Comparison of ENCODE assay signal across 8 cellular contexts in genomic region chr7:17185690-17186070, GRCh38.
DNase-seq lines count a peak whose midpoint lies in the region; ATAC-seq and TF ChIP-seq lines count a peak whose summit lies in the region.

No MANE protein-coding gene starts in this region.

- H3K36me3 Mint-ChIP-seq in activated B cell treated with CpG ODN at 0.5 μM for 24 hours (ENCODE audit: low read depth) (no peaks in the 10 kb centered on the region), progenitor cell of endocrine pancreas (ENCODE audit: insufficient read depth) (no peaks in the 10 kb centered on the region)

- H3K9me3 Mint-ChIP-seq in activated B cell treated with CpG ODN at 0.5 μM for 24 hours (no peaks in the 10 kb centered on the region), progenitor cell of endocrine pancreas (ENCODE audit: low read depth) (no peaks in the 10 kb centered on the region)

- CTCF ChIA-PET in activated B cell treated with CpG ODN at 0.5 μM for 24 hours (lab: Charles Lee), result no interaction called here

- H3K4me1 Mint-ChIP-seq in activated B cell treated with CpG ODN at 0.5 μM for 24 hours (peaks cover 16% of the 10 kb centered on the region), progenitor cell of endocrine pancreas (ENCODE audit: low read depth) (no peaks in the 10 kb centered on the region)

- ATAC-seq in HG03103 (IDR thresholded peaks at IDR 0.05; ENCODE audit: low read depth, unreplicated experiment) (peak; percentile 98), activated B cell treated with CpG ODN at 0.5 μM for 24 hours (ENCODE audit: low read depth) (peak; percentile 97)

- H3K4me3 Mint-ChIP-seq in activated B cell treated with CpG ODN at 0.5 μM for 24 hours (no peak overlapping the region), progenitor cell of endocrine pancreas (ENCODE audit: low read depth) (no peak overlapping the region)

- H3K27ac Mint-ChIP-seq in activated B cell treated with CpG ODN at 0.5 μM for 24 hours (peak overlapping the region; percentile 67), progenitor cell of endocrine pancreas (no peak overlapping the region)

- intact Hi-C loops in activated B cell treated with CpG ODN at 0.5 μM for 24 hours (cut with micrococcal nuclease), result loop anchor here (1.0 to 5.0 kb wide), 4 partner anchors 10 to 113 kb away; no protein-coding TSS in a partner anchor

- DNase-seq in A172 (ENCODE audit: low spot score), result peak; percentile 78
- peak; percentile 14 for DNase-seq in GM19240 (ENCODE audit: insufficient read length, low spot score)
- no peak for DNase-seq in activated B cell treated with CpG ODN at 0.5 μM for 24 hours
- peak; percentile 62 for DNase-seq in pons (ENCODE audit: low spot score)
- no peak for DNase-seq in kidney glomerular epithelial cell (lab: John Stamatoyannopoulos, UW)
- no peak for DNase-seq in progenitor cell of endocrine pancreas (ENCODE audit: low spot score, unreplicated experiment)
- no peak for DNase-seq in cerebellum (ENCODE audit: low spot score)

- POLR2A ChIA-PET in activated B cell treated with CpG ODN at 0.5 μM for 24 hours (lab: Charles Lee), result no interaction called here

- H3K27me3 Mint-ChIP-seq in activated B cell treated with CpG ODN at 0.5 μM for 24 hours (no peaks in the 10 kb centered on the region), progenitor cell of endocrine pancreas (no peaks in the 10 kb centered on the region)

- TF ChIP-seq CTCF in activated B cell treated with CpG ODN at 0.5 μM for 24 hours (IDR thresholded peaks at IDR 0.05) (no peak), progenitor cell of endocrine pancreas (IDR thresholded peaks at IDR 0.05; ENCODE audit: unreplicated experiment) (no peak)

Comparison
In these comparisons a context has a peak if more than half of its experiments do, and no peak if none do; other contexts are left out.
1. DNase-seq: peak in A172 (single experiment), GM19240 (single experiment) and pons (single experiment); none in activated B cell treated with CpG ODN at 0.5 μM for 24 hours (single experiment), kidney glomerular epithelial cell (single experiment), progenitor cell of endocrine pancreas (single experiment) and cerebellum (single experiment).